Comparison of ENCODE assay signal across 8 cellular contexts in genomic region chr7:4479367-4480039, GRCh38.
DNase-seq lines count a peak whose midpoint lies in the region; ATAC-seq and TF ChIP-seq lines count a peak whose summit lies in the region.

No MANE protein-coding gene starts in this region.

- no peak for TF ChIP-seq POLR2A in tibial nerve (IDR thresholded peaks at IDR 0.05)

- H3K27me3 ChIP-seq in tibial nerve = no peaks in the 10 kb centered on the region

- H3K27ac ChIP-seq in tibial nerve = no peak overlapping the region

- peak; percentile 23 to 27 for DNase-seq in activated T-cell treated with anti-CD3 and anti-CD28 coated beads, Interleukin-2, amount 50 U/mL, for 48 hours
- DNase-seq in activated T-cell treated with anti-CD3 and anti-CD28 coated beads, Interleukin-2, amount 50 U/mL, for 4 hours = no peak
- DNase-seq in NCI-H1092 treated with DMSO at 0.1 percent for 48 hours (lab: John Stamatoyannopoulos, UW) (peak; percentile 67), SK-MEL-5 (ENCODE audit: low read depth, low spot score) (peak; percentile 94), foreskin melanocyte (peak; percentile 52), smooth muscle cell of the brain vasculature (ENCODE audit: low read depth, low spot score) (peak; percentile 10), tibial nerve (ENCODE audit: low spot score in 2 of 2) (no peak), midbrain (lab: John Stamatoyannopoulos, UW) (no peak)

- peaks cover 15% of the 10 kb centered on the region for H3K27me3 Mint-ChIP-seq in activated T-cell treated with anti-CD3 and anti-CD28 coated beads, Interleukin-2, amount 50 U/mL, for 4 hours (ENCODE audit: low read depth)

- H3K9me3 ChIP-seq in tibial nerve = peaks cover 0 to 44% (median 2%) of the 10 kb centered on the region in 4 donors

- no peaks in the 10 kb centered on the region for H3K4me1 ChIP-seq in tibial nerve

- H3K4me3 ChIP-seq in tibial nerve = no peak overlapping the region

- in situ Hi-C loops in SK-MEL-5 (cut with HindIII; ENCODE audit: low pct_unique_long_range_greater_than_20kb, low sequenced_read_pairs) = no loop called here

- TF ChIP-seq EP300 in tibial nerve (IDR thresholded peaks at IDR 0.05) = no peak

- H3K4me3 Mint-ChIP-seq in activated T-cell treated with anti-CD3 and anti-CD28 coated beads, Interleukin-2, amount 50 U/mL, for 4 hours = no peak overlapping the region

- H3K36me3 Mint-ChIP-seq in activated T-cell treated with anti-CD3 and anti-CD28 coated beads, Interleukin-2, amount 50 U/mL, for 4 hours (ENCODE audit: insufficient read depth) = no peaks in the 10 kb centered on the region

- no peaks in the 10 kb centered on the region for H3K4me1 Mint-ChIP-seq in activated T-cell treated with anti-CD3 and anti-CD28 coated beads, Interleukin-2, amount 50 U/mL, for 4 hours (ENCODE audit: low read depth)

- 63 to 65% methylated on average over 12 of the region's 12 CpGs for WGBS in tibial nerve, 2 donors

- no peaks in the 10 kb centered on the region for H3K36me3 ChIP-seq in tibial nerve

- TF ChIP-seq CTCF in tibial nerve (IDR thresholded peaks at IDR 0.05) = peak in 1 of 5 experiments; percentile 13

- peaks cover 14% of the 10 kb centered on the region for H3K9me3 Mint-ChIP-seq in activated T-cell treated with anti-CD3 and anti-CD28 coated beads, Interleukin-2, amount 50 U/mL, for 4 hours

- no peak for ATAC-seq in activated T-cell treated with anti-CD3 and anti-CD28 coated beads, Interleukin-2, amount 50 U/mL, for 4 hours

Comparison
In these comparisons a context has a peak if more than half of its experiments do, and no peak if none do; other contexts are left out.
1. DNase-seq: peak in activated T-cell treated with anti-CD3 and anti-CD28 coated beads, Interleukin-2, amount 50 U/mL, for 48 hours (2 of 2), NCI-H1092 treated with DMSO at 0.1 percent for 48 hours (single experiment), SK-MEL-5 (single experiment), foreskin melanocyte (single experiment) and smooth muscle cell of the brain vasculature (single experiment); none in activated T-cell treated with anti-CD3 and anti-CD28 coated beads, Interleukin-2, amount 50 U/mL, for 4 hours (single experiment), tibial nerve (0 of 2) and midbrain (single experiment).